8 cellular contexts compared by ENCODE assay signal in the genomic region with DNA sequence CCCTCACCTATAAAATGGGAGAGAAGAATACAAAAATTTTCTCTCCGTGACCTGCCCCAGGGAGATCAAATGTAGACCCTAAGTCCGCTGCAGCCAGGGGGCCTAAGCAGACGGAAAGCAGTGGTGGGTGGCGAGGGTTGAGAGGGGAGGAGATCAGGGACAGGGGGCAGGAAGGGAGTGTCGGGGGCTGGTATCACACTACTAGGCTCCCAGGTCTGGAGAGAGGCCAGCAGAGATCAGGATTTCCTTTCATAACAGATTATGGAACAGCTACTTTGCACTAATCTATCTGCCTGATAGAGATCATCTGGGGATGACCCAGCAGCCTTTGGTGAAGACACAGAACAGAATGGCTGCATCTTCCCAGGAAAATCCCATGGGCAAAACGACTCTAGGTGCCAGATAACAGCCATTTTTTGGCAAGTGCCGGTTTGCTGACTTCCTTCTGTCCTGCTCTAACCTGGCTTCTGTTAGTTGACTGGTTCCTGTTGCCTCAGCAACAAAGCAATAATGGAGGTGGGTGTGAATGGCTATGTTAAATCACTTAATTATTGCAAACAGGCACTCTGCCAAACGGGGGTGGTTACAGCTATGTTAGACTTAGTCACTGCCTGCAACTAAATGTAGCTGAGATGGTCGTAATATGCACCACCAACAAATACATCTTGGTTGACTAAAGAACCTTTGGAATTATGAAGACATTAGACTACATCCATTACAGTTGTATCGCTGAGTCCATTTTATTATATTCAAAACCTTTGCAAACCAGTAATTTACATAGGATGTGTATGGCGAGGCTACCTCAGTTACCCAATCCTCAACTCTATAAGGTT. TPM values are rescaled to one million over a fixed set of nuclear protein-coding genes. Genes with fewer than 3 reads are reported as not detected.
DNase-seq lines count a peak whose midpoint lies in the region; ATAC-seq lines count a peak whose summit lies in the region.

No MANE protein-coding gene starts in this region.

- ATAC-seq in HG02870 (IDR thresholded peaks at IDR 0.05; ENCODE audit: unreplicated experiment) (no peak), GM21390 (IDR thresholded peaks at IDR 0.05; ENCODE audit: unreplicated experiment) (no peak)

- peak overlapping the region; percentile 73 for H3K27ac Mint-ChIP-seq in activated T-helper 1 cell treated with anti-CD3 and anti-CD28 coated beads, Interleukin-12 subunit alpha, Interleukin-12 subunit beta, Interleukin-2, Interleukin-4 antibody, amounts not matched to agents 30 ng/mL and 10 ng/mL and 1 ng/mL, durations not matched to agents 14 hours and 24 hours and 36 hours

- H3K27me3 Mint-ChIP-seq in activated T-helper 1 cell treated with anti-CD3 and anti-CD28 coated beads, Interleukin-12 subunit alpha, Interleukin-12 subunit beta, Interleukin-2, Interleukin-4 antibody, amounts not matched to agents 30 ng/mL and 10 ng/mL and 1 ng/mL, durations not matched to agents 14 hours and 24 hours and 36 hours (ENCODE audit: insufficient read depth): no peaks in the 10 kb centered on the region

- H3K36me3 Mint-ChIP-seq in activated T-helper 1 cell treated with anti-CD3 and anti-CD28 coated beads, Interleukin-12 subunit alpha, Interleukin-12 subunit beta, Interleukin-2, Interleukin-4 antibody, amounts not matched to agents 30 ng/mL and 10 ng/mL and 1 ng/mL, durations not matched to agents 14 hours and 24 hours and 36 hours (ENCODE audit: low read depth): peaks cover 6% of the 10 kb centered on the region

- DNase-seq in activated CD4-positive, alpha-beta T cell treated with anti-CD3 and anti-CD28 coated beads for 4 hours: peak; percentile 33 to 48
- DNase-seq in activated CD4-positive, alpha-beta T cell treated with anti-CD3 and anti-CD28 coated beads for 1 hour: no peak
- DNase-seq in NCI-H446 treated with DMSO at 0.1 percent for 48 hours (lab: John Stamatoyannopoulos, UW) (peak; percentile 87), head of caudate nucleus (peak in 23 of 42 donors; percentile 7 to 78 (median 37)), renal cortical epithelial cell (ENCODE audit: low read depth) (peak; percentile 99)
- no peak for DNase-seq in activated T-helper 1 cell treated with anti-CD3 and anti-CD28 coated beads, Interleukin-12 subunit alpha, Interleukin-12 subunit beta, Interleukin-2, Interleukin-4 antibody, amounts not matched to agents 30 ng/mL and 10 ng/mL and 1 ng/mL, durations not matched to agents 14 hours and 24 hours and 36 hours (ENCODE audit: low spot score)

- H3K4me3 Mint-ChIP-seq in activated T-helper 1 cell treated with anti-CD3 and anti-CD28 coated beads, Interleukin-12 subunit alpha, Interleukin-12 subunit beta, Interleukin-2, Interleukin-4 antibody, amounts not matched to agents 30 ng/mL and 10 ng/mL and 1 ng/mL, durations not matched to agents 14 hours and 24 hours and 36 hours: no peak overlapping the region

- intact Hi-C loops in activated T-helper 1 cell treated with anti-CD3 and anti-CD28 coated beads, Interleukin-12 subunit alpha, Interleukin-12 subunit beta, Interleukin-2, Interleukin-4 antibody, amounts not matched to agents 30 ng/mL and 10 ng/mL and 1 ng/mL, durations not matched to agents 14 hours and 24 hours and 36 hours (cut with micrococcal nuclease): no loop called here
- intact Hi-C loops in head of caudate nucleus (cut with DNase I): loop anchor here (10.0 kb wide), 1 partner anchor 121 kb away; the partner anchor contains the start of gene CSF1

- peaks cover 77% of the 10 kb centered on the region for H3K4me1 Mint-ChIP-seq in activated T-helper 1 cell treated with anti-CD3 and anti-CD28 coated beads, Interleukin-12 subunit alpha, Interleukin-12 subunit beta, Interleukin-2, Interleukin-4 antibody, amounts not matched to agents 30 ng/mL and 10 ng/mL and 1 ng/mL, durations not matched to agents 14 hours and 24 hours and 36 hours (ENCODE audit: low read depth)

- H3K9me3 Mint-ChIP-seq in activated T-helper 1 cell treated with anti-CD3 and anti-CD28 coated beads, Interleukin-12 subunit alpha, Interleukin-12 subunit beta, Interleukin-2, Interleukin-4 antibody, amounts not matched to agents 30 ng/mL and 10 ng/mL and 1 ng/mL, durations not matched to agents 14 hours and 24 hours and 36 hours: no peaks in the 10 kb centered on the region

RNA-seq across cellular contexts. Expression of gene EPS8L3, which starts 30.0 kb away (rescaled TPM):
- total RNA-seq in activated T-helper 1 cell treated with anti-CD3 and anti-CD28 coated beads, Interleukin-12 subunit alpha, Interleukin-12 subunit beta, Interleukin-2, Interleukin-4 antibody, amounts not matched to agents 30 ng/mL and 10 ng/mL and 1 ng/mL, durations not matched to agents 14 hours and 24 hours and 36 hours: not detected in 2 replicates
- not detected in 2 replicates for total RNA-seq in renal cortical epithelial cell

RNA-seq across cellular contexts. Expression of gene GSTM3, which starts 52.9 kb away (rescaled TPM):
- total RNA-seq in activated T-helper 1 cell treated with anti-CD3 and anti-CD28 coated beads, Interleukin-12 subunit alpha, Interleukin-12 subunit beta, Interleukin-2, Interleukin-4 antibody, amounts not matched to agents 30 ng/mL and 10 ng/mL and 1 ng/mL, durations not matched to agents 14 hours and 24 hours and 36 hours: 10.1 and 11.0 TPM in 2 replicates
- 75.2 and 85.6 TPM in 2 replicates for total RNA-seq in renal cortical epithelial cell

Comparison
In these comparisons a context has a peak if more than half of its experiments do, and no peak if none do; other contexts are left out.
1. DNase-seq: peak in activated CD4-positive, alpha-beta T cell treated with anti-CD3 and anti-CD28 coated beads for 4 hours (2 of 2), NCI-H446 treated with DMSO at 0.1 percent for 48 hours (single experiment), head of caudate nucleus (23 of 42) and renal cortical epithelial cell (single experiment); none in activated CD4-positive, alpha-beta T cell treated with anti-CD3 and anti-CD28 coated beads for 1 hour (single experiment) and activated T-helper 1 cell treated with anti-CD3 and anti-CD28 coated beads, Interleukin-12 subunit alpha, Interleukin-12 subunit beta, Interleukin-2, Interleukin-4 antibody, amounts not matched to agents 30 ng/mL and 10 ng/mL and 1 ng/mL, durations not matched to agents 14 hours and 24 hours and 36 hours (single experiment).